ENCODE assay signal across 12 cellular contexts in genomic region chr16:88922114-88922825, GRCh38. TPM values are rescaled to one million over a fixed set of nuclear protein-coding genes. Genes with fewer than 3 reads are reported as not detected.
A peak's percentile ranks its signal among the peaks of the same experiment; 100 is the strongest.
DNase-seq lines count a peak whose midpoint lies in the region; ATAC-seq, FAIRE-seq and TF ChIP-seq lines count a peak whose summit lies in the region.
"Had no signal": no experiment of that assay in that cellular context is flagged by ENCODE, and none has a peak within 500 bp of the region (broad histone marks: within the 10 kb centered on the region; RNA-seq: fewer than 3 reads in every experiment).

No MANE protein-coding gene starts in this region.

- no peaks in the 10 kb centered on the region for H3K36me3 ChIP-seq in Peyer's patch
- H3K36me3 ChIP-seq in pancreas = no peaks in the 10 kb centered on the region

- peak; percentile 79 for DNase-seq in AG10803 (ENCODE audit: low read depth)
- peak; percentile 44 to 75 (median 72) for DNase-seq in Peyer's patch
- peak; percentile 63 for DNase-seq in fibroblast of villous mesenchyme (ENCODE audit: low read depth)
- peak in 5 of 6 donors; percentile 76 to 91 (median 85) for DNase-seq in pancreas
- no peak for DNase-seq in GM20000 (ENCODE audit: low spot score)
- no peak for DNase-seq in amygdala (lab: John Stamatoyannopoulos, UW)
- DNase-seq in activated T-cell treated with anti-CD3 and anti-CD28 coated beads, Interleukin-2, amount 50 U/mL, for 72 hours = no peak
- DNase-seq: nucleus accumbens had no signal

- H3K4me1 Mint-ChIP-seq in activated T-cell treated with anti-CD3 and anti-CD28 coated beads, Interleukin-2, amount 50 U/mL, for 72 hours (ENCODE audit: low read depth) = peaks cover 6% of the 10 kb centered on the region

- H3K27me3 Mint-ChIP-seq in activated T-cell treated with anti-CD3 and anti-CD28 coated beads, Interleukin-2, amount 50 U/mL, for 72 hours (ENCODE audit: low read depth) = no peaks in the 10 kb centered on the region

- no peak overlapping the region for H3K27ac Mint-ChIP-seq in activated T-cell treated with anti-CD3 and anti-CD28 coated beads, Interleukin-2, amount 50 U/mL, for 72 hours

- no peaks in the 10 kb centered on the region for H3K27me3 ChIP-seq in Peyer's patch
- no peaks in the 10 kb centered on the region for H3K27me3 ChIP-seq in pancreas

- intact Hi-C loops in pancreas (cut with DNase I) = no loop called here

- H3K27ac ChIP-seq in Peyer's patch (peak overlapping the region; percentile 41 to 70 (median 55)), pancreas (peak overlapping the region; percentile 90 to 98 (median 94))
- H3K27ac ChIP-seq: VCaP had no signal

- H3K4me3 ChIP-seq in AG10803 (ENCODE audit: low read length) = no peak overlapping the region
- H3K4me3 ChIP-seq in Peyer's patch = no peak overlapping the region
- no peak overlapping the region for H3K4me3 ChIP-seq in fibroblast of villous mesenchyme (ENCODE audit: low read depth, low read length)
- H3K4me3 ChIP-seq in pancreas = no peak overlapping the region

- TF ChIP-seq CTCF in AG10803 (conservative IDR thresholded peaks at IDR 0.05; ENCODE audit: low read length) (no peak), Peyer's patch (IDR thresholded peaks at IDR 0.05) (peak in 2 of 6 experiments; percentile 5), fibroblast of villous mesenchyme (IDR thresholded peaks at IDR 0.05; ENCODE audit: insufficient read depth, low read depth, low read length) (no peak), pancreas (IDR thresholded peaks at IDR 0.05) (no peak), GM20000 (IDR thresholded peaks at IDR 0.05; ENCODE audit: extremely low read depth, missing control alignments) (no peak)

- no peak for FAIRE-seq in pancreas (lab: Jason Lieb, UNC)

- H3K36me3 Mint-ChIP-seq in activated T-cell treated with anti-CD3 and anti-CD28 coated beads, Interleukin-2, amount 50 U/mL, for 72 hours (ENCODE audit: insufficient read depth in 2 of 2) = no peaks in the 10 kb centered on the region

- H3K9me3 Mint-ChIP-seq in activated T-cell treated with anti-CD3 and anti-CD28 coated beads, Interleukin-2, amount 50 U/mL, for 72 hours = no peaks in the 10 kb centered on the region

- ATAC-seq in pancreas (peak; percentile 11 to 51 (median 38)), GM21515 (IDR thresholded peaks at IDR 0.05; ENCODE audit: unreplicated experiment) (no peak)
- no peak for ATAC-seq in activated T-cell treated with anti-CD3 and anti-CD28 coated beads, Interleukin-2, amount 50 U/mL, for 72 hours (replicated peaks in 1 of 2)

- TF ChIP-seq POLR2A in Peyer's patch (IDR thresholded peaks at IDR 0.05) = no peak

- 36 to 66% methylated on average over 26 of the region's 26 CpGs for WGBS in pancreas, 2 donors

- H3K9me3 ChIP-seq in Peyer's patch (no peaks in the 10 kb centered on the region), pancreas (no peaks in the 10 kb centered on the region)

- H3K4me1 ChIP-seq in Peyer's patch (peaks cover 0 to 37% (median 20%) of the 10 kb centered on the region in 4 donors), pancreas (peaks cover 38 to 64% (median 43%) of the 10 kb centered on the region in 3 donors)

- no peak overlapping the region for H3K4me3 Mint-ChIP-seq in activated T-cell treated with anti-CD3 and anti-CD28 coated beads, Interleukin-2, amount 50 U/mL, for 72 hours

RNA-seq across cellular contexts. Expression of gene CBFA2T3, which starts 54.7 kb away (rescaled TPM):
- 10 to 100 TPM in 1 of 4 donors, 1 to 10 TPM in 3; 3.5 to 35.5 (median 6.8) TPM for total RNA-seq in Peyer's patch
- not detected in 2 replicates for total RNA-seq in fibroblast of villous mesenchyme
- 10 to 100 TPM; 16.7 to 27.0 (median 21.9) TPM for total RNA-seq in pancreas
- polyA plus RNA-seq in pancreas = 10 to 100 TPM in 1 of 2 donors, 1 to 10 TPM in 1; 8.7 to 24.6 TPM
- 1 to 10 TPM; 1.2 to 1.7 TPM for total RNA-seq in activated T-cell treated with anti-CD3 and anti-CD28 coated beads, Interleukin-2, amount 50 U/mL, for 72 hours
- total RNA-seq: chondrocyte had no signal

RNA-seq across cellular contexts. Expression of gene PABPN1L, which starts 55.8 kb away (rescaled TPM):
- total RNA-seq in Peyer's patch (not detected), fibroblast of villous mesenchyme (not detected in 2 replicates), pancreas (under 1 TPM in 3 of 6 donors, not detected in 3; 0.23 to 0.35 (median 0.24) TPM)
- polyA plus RNA-seq in pancreas = under 1 TPM; 0.63 to 0.65 TPM
- not detected for total RNA-seq in activated T-cell treated with anti-CD3 and anti-CD28 coated beads, Interleukin-2, amount 50 U/mL, for 72 hours
- total RNA-seq: chondrocyte, urinary bladder had no signal
- polyA plus RNA-seq: urinary bladder had no signal

Comparison
In these comparisons a context has a peak if more than half of its experiments do, and no peak if none do; other contexts are left out.
1. DNase-seq: peak in AG10803 (single experiment), Peyer's patch (3 of 3), fibroblast of villous mesenchyme (single experiment) and pancreas (5 of 6); none in GM20000 (single experiment), amygdala (0 of 56) and activated T-cell treated with anti-CD3 and anti-CD28 coated beads, Interleukin-2, amount 50 U/mL, for 72 hours (0 of 2).
2. ATAC-seq: peak in pancreas (4 of 4); none in GM21515 (single experiment) and activated T-cell treated with anti-CD3 and anti-CD28 coated beads, Interleukin-2, amount 50 U/mL, for 72 hours (0 of 2).